ENCODE assay signal across 8 cellular contexts in the genomic region with DNA sequence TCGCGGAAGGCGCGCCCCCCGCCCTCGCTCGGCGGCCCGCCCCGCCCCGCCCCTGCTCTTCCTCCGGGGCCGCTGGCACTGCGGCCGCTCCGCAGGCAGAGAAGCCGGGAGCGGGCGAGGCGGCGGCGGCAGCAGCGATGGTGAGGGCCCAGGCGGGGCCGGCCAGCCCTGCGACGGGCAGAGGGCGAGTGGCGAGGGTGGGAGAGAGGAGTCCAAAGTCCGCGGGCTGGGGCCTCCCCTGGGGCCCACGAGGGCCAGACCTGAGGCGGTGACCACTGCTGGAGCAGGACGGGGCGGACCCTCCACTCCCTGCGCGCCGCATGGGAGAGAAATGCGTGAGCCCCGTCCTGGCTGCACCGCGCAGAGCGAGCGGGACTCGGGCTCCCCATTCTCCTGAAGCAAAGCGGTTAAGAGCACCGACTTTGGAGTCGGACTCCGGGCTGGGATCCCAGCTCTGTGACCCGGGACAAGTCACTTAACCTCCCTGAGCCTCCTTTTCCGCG. TPM values are rescaled to one million over a fixed set of nuclear protein-coding genes. Genes with fewer than 3 reads are reported as not detected.
DNase-seq lines count a peak whose midpoint lies in the region; ATAC-seq and TF ChIP-seq lines count a peak whose summit lies in the region.

A gene with protein sequence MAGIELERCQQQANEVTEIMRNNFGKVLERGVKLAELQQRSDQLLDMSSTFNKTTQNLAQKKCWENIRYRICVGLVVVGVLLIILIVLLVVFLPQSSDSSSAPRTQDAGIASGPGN (plus strand): TSS at position 78 of the 503 bp plus-strand sequence. CDS start 60 bp downstream, at position 138.

- peak within 1 kb of the TSS; percentile 64 for H3K4me3 ChIP-seq in fibroblast of villous mesenchyme (ENCODE audit: low read depth, low read length)

- DNase-seq in activated CD8-positive, alpha-beta memory T cell treated with anti-CD3 and anti-CD28 coated beads, Interleukin-2, amount 50 U/mL, for 4 hours = peak; percentile 44
- DNase-seq in fibroblast of villous mesenchyme (ENCODE audit: low read depth) (peak; percentile 27), omental fat pad (ENCODE audit: low spot score) (no peak), KG1 (lab: John Stamatoyannopoulos, UW) (no peak), Ammon's horn (ENCODE audit: low spot score) (no peak), AML-193 (lab: John Stamatoyannopoulos, UW) (no peak)

- ATAC-seq in GM18517 (IDR thresholded peaks at IDR 0.05; ENCODE audit: unreplicated experiment) (peak; percentile 56), HG02981 (IDR thresholded peaks at IDR 0.05; ENCODE audit: unreplicated experiment) (peak; percentile 29), omental fat pad (ENCODE audit: low FRiP score) (peak; percentile 52)

- no peak for TF ChIP-seq CTCF in fibroblast of villous mesenchyme (IDR thresholded peaks at IDR 0.05; ENCODE audit: insufficient read depth, low read depth, low read length)
- TF ChIP-seq CTCF in omental fat pad (IDR thresholded peaks at IDR 0.05) = no peak

RNA-seq across cellular contexts. Expression of the gene that starts here (rescaled TPM):
- total RNA-seq in fibroblast of villous mesenchyme (18.1 and 22.9 TPM in 2 replicates), omental fat pad (100 to 1,000 TPM in 1 of 4 donors, 10 to 100 TPM in 3; 51.4 to 116 (median 85.0) TPM)

Comparison
In these comparisons a context has a peak if more than half of its experiments do, and no peak if none do; other contexts are left out.
1. DNase-seq: peak in activated CD8-positive, alpha-beta memory T cell treated with anti-CD3 and anti-CD28 coated beads, Interleukin-2, amount 50 U/mL, for 4 hours (single experiment) and fibroblast of villous mesenchyme (single experiment); none in omental fat pad (single experiment), KG1 (single experiment), Ammon's horn (single experiment) and AML-193 (0 of 2).
2. Peak in every context shown above with its lines, with median percentiles within 50 percentile points of each other: ATAC-seq.